ENCODE assay signal across 8 cellular contexts in the genomic region with DNA sequence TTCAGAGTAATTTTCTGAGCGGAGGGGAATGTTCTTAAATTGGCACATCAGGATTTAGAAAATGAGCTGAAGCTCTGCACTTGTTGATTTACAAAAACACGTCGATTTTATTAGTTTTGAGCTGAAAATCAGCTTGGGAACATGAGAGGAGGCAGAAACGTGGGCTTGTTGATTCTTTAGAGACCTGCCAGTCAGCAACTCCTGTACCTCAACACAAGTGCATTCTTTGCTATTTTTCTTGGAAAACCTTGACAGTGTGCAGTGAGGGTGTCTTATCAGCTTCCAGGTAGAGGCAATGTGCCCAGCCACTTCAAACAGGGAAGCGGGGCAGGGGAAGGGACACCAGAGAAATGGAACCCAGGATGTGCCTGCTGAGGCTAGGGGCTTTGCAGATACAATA.
"Had no signal": no experiment of that assay in that cellular context is flagged by ENCODE, and none has a peak within 500 bp of the region (broad histone marks: within the 10 kb centered on the region; RNA-seq: fewer than 3 reads in every experiment).

No MANE protein-coding gene starts in this region.

- FAIRE-seq: H54, HepG2 had no signal

- DNase-seq: GOT3, H9, HCEC 1CT, KBM-7 had no signal

- H3K27ac ChIP-seq: HL-60, KMS-11 had no signal

- H3K4me2 ChIP-seq: KMS-11 had no signal

- H3K9ac ChIP-seq: KMS-11 had no signal

- ATAC-seq: HepG2 had no signal
